8 cellular contexts compared by ENCODE assay signal in the genomic region with DNA sequence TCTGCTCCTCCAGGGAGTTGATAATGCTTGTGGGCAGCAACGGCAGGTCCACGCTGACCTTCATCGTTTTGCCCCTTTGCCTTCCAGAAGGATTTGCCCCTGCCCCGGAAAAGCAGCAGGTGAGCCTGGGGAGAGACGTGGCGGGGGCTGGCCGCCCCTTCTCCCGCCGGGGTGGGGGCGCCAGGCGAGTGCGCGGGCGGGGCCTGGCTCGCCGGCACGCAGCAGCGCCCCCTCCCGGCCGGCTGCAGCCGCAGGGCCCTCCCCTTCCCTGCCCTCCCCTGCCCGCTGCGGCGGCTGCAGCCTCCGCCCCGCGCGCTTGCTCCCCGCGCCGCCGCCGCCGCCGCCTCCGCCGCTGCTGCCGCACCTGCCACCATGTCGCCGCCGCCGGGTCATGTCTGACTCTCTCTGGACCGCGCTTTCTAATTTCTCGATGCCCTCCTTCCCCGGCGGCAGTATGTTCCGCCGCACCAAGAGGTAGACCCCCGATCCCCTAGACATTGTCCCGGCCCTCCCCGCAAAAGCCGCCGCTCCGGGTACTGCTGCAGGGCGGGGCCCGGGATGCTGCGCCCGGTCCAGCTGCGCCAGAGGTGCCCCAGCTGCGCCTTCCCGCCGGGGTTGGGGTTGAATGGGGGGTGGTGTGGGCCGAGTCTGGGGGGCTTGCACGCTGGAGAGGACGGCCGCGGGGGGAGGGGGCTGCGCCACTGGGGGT. TPM values are rescaled to one million over a fixed set of nuclear protein-coding genes. Genes with fewer than 3 reads are reported as not detected.
DNase-seq lines count a peak whose midpoint lies in the region; ATAC-seq and TF ChIP-seq lines count a peak whose summit lies in the region.

A gene (plus strand): TSS at position 334 of the 709 bp plus-strand sequence. CDS start 58 bp downstream, at position 392.

- H3K4me3 ChIP-seq in Jurkat, Clone E6-1 (ENCODE audit: low read length), result peak within 1 kb of the TSS; percentile 70
- peak within 1 kb of the TSS; percentile 93 for H3K4me3 ChIP-seq in SK-N-MC
- H3K4me3 ChIP-seq in body of pancreas, result no peak within 1 kb of the TSS

- peak; percentile 66 for ATAC-seq in body of pancreas

- peak; percentile 81 for DNase-seq in DMS53 (lab: John Stamatoyannopoulos, UW)
- DNase-seq in Jurkat, Clone E6-1 (ENCODE audit: low read depth, low spot score), result no peak
- DNase-seq in SK-N-MC (ENCODE audit: low read depth, low spot score), result no peak
- peak; percentile 36 to 69 (median 45) for DNase-seq in body of pancreas
- DNase-seq in immature natural killer cell, result peak; percentile 38 to 58 (median 51)
- peak; percentile 72 for DNase-seq in stimulated activated CD8-positive, alpha-beta memory T cell treated with anti-CD3 and anti-CD28 coated beads, Interleukin-4, amount 100 ng/mL, for 48 hours
- DNase-seq in HPDE6-E6E7 (ENCODE audit: extremely low spot score), result no peak
- no peak for DNase-seq in GM19240 (ENCODE audit: insufficient read length, low spot score)

- TF ChIP-seq POLR2A in body of pancreas (IDR thresholded peaks at IDR 0.05), result no peak

- intact Hi-C loops in body of pancreas (cut with DNase I), result no loop called here

- peaks cover 0 to 46% of the 10 kb centered on the region in 2 donors for H3K27me3 ChIP-seq in body of pancreas

- H3K9me3 ChIP-seq in SK-N-MC (ENCODE audit: low read depth, low read length), result no peaks in the 10 kb centered on the region
- no peaks in the 10 kb centered on the region for H3K9me3 ChIP-seq in body of pancreas

- H3K36me3 ChIP-seq in SK-N-MC (ENCODE audit: insufficient read depth, low read length) (no peaks in the 10 kb centered on the region; the same call in 1 of the 2 replicates), body of pancreas (replicated peaks in 1 of 2; ENCODE audit: insufficient read depth in 1 of 2, low read depth in 2 of 2) (no peaks in the 10 kb centered on the region)

- no peak within 1 kb of the TSS for H3K27ac Mint-ChIP-seq in immature natural killer cell

- H3K4me1 ChIP-seq in body of pancreas, result peaks cover 33% of the 10 kb centered on the region

- WGBS in body of pancreas, 2 donors, result 0 to 1% methylated on average over 16 to 61 of the region's 69 CpGs

- peaks cover 35 to 54% (median 36%) of the 10 kb centered on the region in 3 donors for H3K27me3 Mint-ChIP-seq in immature natural killer cell (ENCODE audit: low read depth in 3 of 3)

- peaks cover 0 to 5% (median 0%) of the 10 kb centered on the region in 3 donors for H3K36me3 Mint-ChIP-seq in immature natural killer cell

- H3K27ac ChIP-seq in SK-N-MC (no peak within 1 kb of the TSS), body of pancreas (no peak within 1 kb of the TSS)

- peak in 4 of 7 experiments; percentile 53 to 66 (median 63) for TF ChIP-seq CTCF in body of pancreas (IDR thresholded peaks at IDR 0.05)

- H3K4me3 Mint-ChIP-seq in immature natural killer cell, result peak within 1 kb of the TSS; percentile 41 to 77 (median 61)

- H3K9ac ChIP-seq in SK-N-MC (ENCODE audit: insufficient read length), result peak within 1 kb of the TSS; percentile 77

- peaks cover 40 to 41% of the 10 kb centered on the region in 2 donors for H3K4me1 Mint-ChIP-seq in immature natural killer cell

- peaks cover 0 to 2% (median 0%) of the 10 kb centered on the region in 6 donors for H3K9me3 Mint-ChIP-seq in immature natural killer cell

RNA-seq across cellular contexts. Expression of the gene that starts here (rescaled TPM):
- 33.4 TPM for polyA plus RNA-seq in Jurkat, Clone E6-1 (2012; ENCODE audit: insufficient read depth, insufficient read length)
- under 1 TPM in 1 of 2 donors, not detected in 1; 0.26 TPM for total RNA-seq in body of pancreas
- polyA plus RNA-seq in immature natural killer cell, result under 1 TPM in 2 of 3 donors, not detected in 1; 0.28 TPM

Comparison
In these comparisons a context has a peak if more than half of its experiments do, and no peak if none do; other contexts are left out.
1. Peak in DNase-seq and ATAC-seq in body of pancreas; RNA of the gene not detected or under 1 TPM.
2. Peak in DNase-seq in immature natural killer cell; RNA of the gene not detected or under 1 TPM.
3. DNase-seq: peak in DMS53 (single experiment) and stimulated activated CD8-positive, alpha-beta memory T cell treated with anti-CD3 and anti-CD28 coated beads, Interleukin-4, amount 100 ng/mL, for 48 hours (single experiment); none in Jurkat, Clone E6-1 (single experiment), SK-N-MC (single experiment), HPDE6-E6E7 (single experiment) and GM19240 (single experiment).
4. H3K4me3 ChIP-seq: peak in Jurkat, Clone E6-1 (single experiment) and SK-N-MC (single experiment); none in body of pancreas (0 of 2).